ENCODE assay signal across 1 cellular context in the genomic region with DNA sequence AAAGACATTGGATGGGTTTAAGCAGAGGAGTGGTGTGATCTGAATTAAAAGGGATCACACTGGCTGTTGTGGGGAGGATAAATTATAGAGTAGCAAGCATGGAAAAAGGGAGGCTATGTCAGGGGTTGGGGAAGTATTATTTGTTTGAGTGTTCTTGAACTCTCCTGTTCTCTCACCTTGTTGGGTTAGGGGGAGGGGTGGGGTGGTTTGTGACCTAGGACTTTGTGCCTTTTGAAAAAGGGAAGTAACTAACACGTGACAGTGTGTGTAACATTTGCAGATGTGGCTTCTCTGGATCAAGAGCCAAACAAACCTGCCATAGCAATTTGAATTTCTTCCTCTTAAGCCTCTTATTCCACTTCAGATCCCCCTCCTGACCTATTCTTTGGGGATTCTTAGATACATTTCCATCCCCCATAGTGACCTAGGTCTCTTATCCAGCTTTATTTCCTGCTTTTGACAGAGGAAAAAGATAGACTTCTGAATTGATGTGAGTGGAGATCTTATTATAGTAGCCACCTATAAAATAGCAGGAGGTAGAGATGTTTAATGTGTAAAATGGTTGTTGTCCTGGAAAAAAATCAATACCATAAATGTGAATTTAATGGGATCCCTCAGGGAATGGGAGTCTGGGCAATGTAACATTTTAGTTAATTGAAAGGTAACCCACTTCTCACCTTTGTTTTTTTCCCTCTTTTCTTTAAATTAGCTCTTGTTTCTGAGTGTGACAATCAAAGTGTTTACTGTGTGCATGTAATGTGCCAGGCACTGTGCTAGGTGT.
TF ChIP-seq lines count a peak whose summit lies in the region.

No MANE protein-coding gene starts in this region.

TF ChIP-seq in HepG2, 621 proteins besides CTCF, POLR2A, EP300 and RAD21 (continued from another document and continues in another):
- TF ChIP-seq KDM5B (CRISPR knock-in tag; IDR thresholded peaks at IDR 0.05; ENCODE audit: borderline replicate concordance): no peak
- TF ChIP-seq NR2F1 (CRISPR knock-in tag; IDR thresholded peaks at IDR 0.05): peak; percentile 18 to 29; a peak in 1 of 4 replicates
- TF ChIP-seq FOXP1 (IDR thresholded peaks at IDR 0.05): no peak
- peak; percentile 46; the same call in 1 of the 2 replicates for TF ChIP-seq FOXP1 (CRISPR knock-in tag; IDR thresholded peaks at IDR 0.05)
- TF ChIP-seq, protein P1, sequence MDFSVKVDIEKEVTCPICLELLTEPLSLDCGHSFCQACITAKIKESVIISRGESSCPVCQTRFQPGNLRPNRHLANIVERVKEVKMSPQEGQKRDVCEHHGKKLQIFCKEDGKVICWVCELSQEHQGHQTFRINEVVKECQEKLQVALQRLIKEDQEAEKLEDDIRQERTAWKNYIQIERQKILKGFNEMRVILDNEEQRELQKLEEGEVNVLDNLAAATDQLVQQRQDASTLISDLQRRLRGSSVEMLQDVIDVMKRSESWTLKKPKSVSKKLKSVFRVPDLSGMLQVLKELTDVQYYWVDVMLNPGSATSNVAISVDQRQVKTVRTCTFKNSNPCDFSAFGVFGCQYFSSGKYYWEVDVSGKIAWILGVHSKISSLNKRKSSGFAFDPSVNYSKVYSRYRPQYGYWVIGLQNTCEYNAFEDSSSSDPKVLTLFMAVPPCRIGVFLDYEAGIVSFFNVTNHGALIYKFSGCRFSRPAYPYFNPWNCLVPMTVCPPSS (IDR thresholded peaks at IDR 0.05): no peak
- no peak for TF ChIP-seq RFX3 (CRISPR knock-in tag; IDR thresholded peaks at IDR 0.05)
- no peak for TF ChIP-seq MLLT10 (CRISPR knock-in tag; IDR thresholded peaks at IDR 0.05)
- no peak for TF ChIP-seq KLF16 (CRISPR knock-in tag; IDR thresholded peaks at IDR 0.05)
- no peak for TF ChIP-seq ZNF446 (CRISPR knock-in tag; IDR thresholded peaks at IDR 0.05)
- TF ChIP-seq ZNF24 (IDR thresholded peaks at IDR 0.05): no peak
- TF ChIP-seq NFE2 (CRISPR knock-in tag; IDR thresholded peaks at IDR 0.05): no peak
- TF ChIP-seq SIX4 (CRISPR knock-in tag; IDR thresholded peaks at IDR 0.05): no peak
- TF ChIP-seq, protein P2, sequence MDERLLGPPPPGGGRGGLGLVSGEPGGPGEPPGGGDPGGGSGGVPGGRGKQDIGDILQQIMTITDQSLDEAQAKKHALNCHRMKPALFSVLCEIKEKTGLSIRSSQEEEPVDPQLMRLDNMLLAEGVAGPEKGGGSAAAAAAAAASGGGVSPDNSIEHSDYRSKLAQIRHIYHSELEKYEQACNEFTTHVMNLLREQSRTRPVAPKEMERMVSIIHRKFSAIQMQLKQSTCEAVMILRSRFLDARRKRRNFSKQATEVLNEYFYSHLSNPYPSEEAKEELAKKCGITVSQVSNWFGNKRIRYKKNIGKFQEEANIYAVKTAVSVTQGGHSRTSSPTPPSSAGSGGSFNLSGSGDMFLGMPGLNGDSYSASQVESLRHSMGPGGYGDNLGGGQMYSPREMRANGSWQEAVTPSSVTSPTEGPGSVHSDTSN (CRISPR knock-in tag; IDR thresholded peaks at IDR 0.05): no peak
- no peak for TF ChIP-seq AGO1 (IDR thresholded peaks at IDR 0.05; ENCODE audit: low read depth, low read length, poor library complexity, severe bottlenecking)
- no peak for TF ChIP-seq U2AF1 (optimal IDR thresholded peaks at IDR 0.05; ENCODE audit: low read depth, low read length)
- no peak for TF ChIP-seq ZNF629 (CRISPR knock-in tag; conservative IDR thresholded peaks at IDR 0.05)
- TF ChIP-seq, protein P3, sequence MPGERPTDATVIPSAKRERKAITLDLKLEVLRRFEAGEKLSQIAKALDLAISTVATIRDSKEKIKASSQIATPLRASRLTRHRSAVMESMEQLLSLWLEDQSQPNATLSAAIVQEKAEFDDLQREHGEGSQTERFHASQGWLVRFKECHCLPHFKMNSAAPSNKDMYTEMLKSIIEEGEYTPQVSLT (CRISPR knock-in tag; IDR thresholded peaks at IDR 0.05; ENCODE audit: borderline replicate concordance, low read depth): no peak
- TF ChIP-seq ZNF562 (CRISPR knock-in tag; IDR thresholded peaks at IDR 0.05; ENCODE audit: borderline replicate concordance): no peak
- TF ChIP-seq ZNF616 (CRISPR knock-in tag; IDR thresholded peaks at IDR 0.05; ENCODE audit: low read depth): no peak
- no peak for TF ChIP-seq ATF7-NPFF (CRISPR knock-in tag; IDR thresholded peaks at IDR 0.05; ENCODE audit: low read depth)
- no peak for TF ChIP-seq ZNF598 (CRISPR knock-in tag; IDR thresholded peaks at IDR 0.05; ENCODE audit: borderline replicate concordance)
- TF ChIP-seq, protein P4, sequence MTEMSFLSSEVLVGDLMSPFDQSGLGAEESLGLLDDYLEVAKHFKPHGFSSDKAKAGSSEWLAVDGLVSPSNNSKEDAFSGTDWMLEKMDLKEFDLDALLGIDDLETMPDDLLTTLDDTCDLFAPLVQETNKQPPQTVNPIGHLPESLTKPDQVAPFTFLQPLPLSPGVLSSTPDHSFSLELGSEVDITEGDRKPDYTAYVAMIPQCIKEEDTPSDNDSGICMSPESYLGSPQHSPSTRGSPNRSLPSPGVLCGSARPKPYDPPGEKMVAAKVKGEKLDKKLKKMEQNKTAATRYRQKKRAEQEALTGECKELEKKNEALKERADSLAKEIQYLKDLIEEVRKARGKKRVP (CRISPR knock-in tag; IDR thresholded peaks at IDR 0.05): no peak
- 0 out of 2 replicates have a peak, but pooled peaks have one; percentile 18 for TF ChIP-seq BCL6 (CRISPR knock-in tag; IDR thresholded peaks at IDR 0.05)
- TF ChIP-seq BHLHE40 (IDR thresholded peaks at IDR 0.05; ENCODE audit: low read length): peak; percentile 83
- no peak for TF ChIP-seq ZSCAN9 (CRISPR knock-in tag; IDR thresholded peaks at IDR 0.05; ENCODE audit: borderline replicate concordance)
- TF ChIP-seq, protein P5, sequence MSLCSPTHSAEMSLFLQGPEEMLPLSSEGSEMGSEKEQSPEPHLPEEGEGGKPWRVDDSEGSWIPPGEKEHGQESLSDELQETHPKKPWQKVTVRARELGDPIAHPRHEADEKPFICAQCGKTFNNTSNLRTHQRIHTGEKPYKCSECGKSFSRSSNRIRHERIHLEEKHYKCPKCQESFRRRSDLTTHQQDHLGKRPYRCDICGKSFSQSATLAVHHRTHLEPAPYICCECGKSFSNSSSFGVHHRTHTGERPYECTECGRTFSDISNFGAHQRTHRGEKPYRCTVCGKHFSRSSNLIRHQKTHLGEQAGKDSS (CRISPR knock-in tag; IDR thresholded peaks at IDR 0.05; ENCODE audit: borderline replicate concordance, low read depth): no peak
- peak; percentile 78 for TF ChIP-seq HNF4G (IDR thresholded peaks at IDR 0.05; ENCODE audit: borderline replicate concordance, low read depth, low read length)
- TF ChIP-seq HNF4G (CRISPR knock-in tag; IDR thresholded peaks at IDR 0.05; ENCODE audit: borderline replicate concordance, low read depth): no peak
- TF ChIP-seq ZMYM3 (CRISPR knock-in tag; IDR thresholded peaks at IDR 0.05): no peak
- TF ChIP-seq, protein P6, sequence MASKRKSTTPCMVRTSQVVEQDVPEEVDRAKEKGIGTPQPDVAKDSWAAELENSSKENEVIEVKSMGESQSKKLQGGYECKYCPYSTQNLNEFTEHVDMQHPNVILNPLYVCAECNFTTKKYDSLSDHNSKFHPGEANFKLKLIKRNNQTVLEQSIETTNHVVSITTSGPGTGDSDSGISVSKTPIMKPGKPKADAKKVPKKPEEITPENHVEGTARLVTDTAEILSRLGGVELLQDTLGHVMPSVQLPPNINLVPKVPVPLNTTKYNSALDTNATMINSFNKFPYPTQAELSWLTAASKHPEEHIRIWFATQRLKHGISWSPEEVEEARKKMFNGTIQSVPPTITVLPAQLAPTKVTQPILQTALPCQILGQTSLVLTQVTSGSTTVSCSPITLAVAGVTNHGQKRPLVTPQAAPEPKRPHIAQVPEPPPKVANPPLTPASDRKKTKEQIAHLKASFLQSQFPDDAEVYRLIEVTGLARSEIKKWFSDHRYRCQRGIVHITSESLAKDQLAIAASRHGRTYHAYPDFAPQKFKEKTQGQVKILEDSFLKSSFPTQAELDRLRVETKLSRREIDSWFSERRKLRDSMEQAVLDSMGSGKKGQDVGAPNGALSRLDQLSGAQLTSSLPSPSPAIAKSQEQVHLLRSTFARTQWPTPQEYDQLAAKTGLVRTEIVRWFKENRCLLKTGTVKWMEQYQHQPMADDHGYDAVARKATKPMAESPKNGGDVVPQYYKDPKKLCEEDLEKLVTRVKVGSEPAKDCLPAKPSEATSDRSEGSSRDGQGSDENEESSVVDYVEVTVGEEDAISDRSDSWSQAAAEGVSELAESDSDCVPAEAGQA (IDR thresholded peaks at IDR 0.05; ENCODE audit: low read depth): no peak
- TF ChIP-seq, protein P6 (CRISPR knock-in tag; IDR thresholded peaks at IDR 0.05; ENCODE audit: borderline replicate concordance): no peak
- no peak for TF ChIP-seq NFE2L2 (IDR thresholded peaks at IDR 0.05; ENCODE audit: low read length)
- TF ChIP-seq ZNF660 (CRISPR knock-in tag; IDR thresholded peaks at IDR 0.05; ENCODE audit: borderline replicate concordance, low read depth): no peak
- no peak for TF ChIP-seq ZKSCAN1 (IDR thresholded peaks at IDR 0.05; ENCODE audit: low read length)
- TF ChIP-seq ZNF138 (CRISPR knock-in tag; IDR thresholded peaks at IDR 0.05; ENCODE audit: low read depth): no peak
- TF ChIP-seq IKZF1 (IDR thresholded peaks at IDR 0.05): no peak
- TF ChIP-seq SNAI1 (CRISPR knock-in tag; IDR thresholded peaks at IDR 0.05; ENCODE audit: borderline replicate concordance): no peak
- TF ChIP-seq CREM (IDR thresholded peaks at IDR 0.05): peak; percentile 45; the same call in 1 of the 2 replicates
- no peak for TF ChIP-seq CREM (CRISPR knock-in tag; IDR thresholded peaks at IDR 0.05)
- TF ChIP-seq PTBP1 (IDR thresholded peaks at IDR 0.05; ENCODE audit: low read depth, low read length, poor library complexity, severe bottlenecking): no peak
- no peak for TF ChIP-seq ZNF768 (CRISPR knock-in tag; IDR thresholded peaks at IDR 0.05)
- no peak for TF ChIP-seq PRMT3 (CRISPR knock-in tag; IDR thresholded peaks at IDR 0.05; ENCODE audit: borderline replicate concordance, low read depth)
- TF ChIP-seq MTA1 (CRISPR knock-in tag; IDR thresholded peaks at IDR 0.05; ENCODE audit: borderline replicate concordance): no peak
- TF ChIP-seq TSC22D2 (CRISPR knock-in tag; IDR thresholded peaks at IDR 0.05; ENCODE audit: borderline replicate concordance): no peak
- no peak for TF ChIP-seq NAIF1 (CRISPR knock-in tag; IDR thresholded peaks at IDR 0.05; ENCODE audit: borderline replicate concordance)
- no peak for TF ChIP-seq FOXJ3 (CRISPR knock-in tag; IDR thresholded peaks at IDR 0.05; ENCODE audit: borderline replicate concordance)
- TF ChIP-seq, protein P7, sequence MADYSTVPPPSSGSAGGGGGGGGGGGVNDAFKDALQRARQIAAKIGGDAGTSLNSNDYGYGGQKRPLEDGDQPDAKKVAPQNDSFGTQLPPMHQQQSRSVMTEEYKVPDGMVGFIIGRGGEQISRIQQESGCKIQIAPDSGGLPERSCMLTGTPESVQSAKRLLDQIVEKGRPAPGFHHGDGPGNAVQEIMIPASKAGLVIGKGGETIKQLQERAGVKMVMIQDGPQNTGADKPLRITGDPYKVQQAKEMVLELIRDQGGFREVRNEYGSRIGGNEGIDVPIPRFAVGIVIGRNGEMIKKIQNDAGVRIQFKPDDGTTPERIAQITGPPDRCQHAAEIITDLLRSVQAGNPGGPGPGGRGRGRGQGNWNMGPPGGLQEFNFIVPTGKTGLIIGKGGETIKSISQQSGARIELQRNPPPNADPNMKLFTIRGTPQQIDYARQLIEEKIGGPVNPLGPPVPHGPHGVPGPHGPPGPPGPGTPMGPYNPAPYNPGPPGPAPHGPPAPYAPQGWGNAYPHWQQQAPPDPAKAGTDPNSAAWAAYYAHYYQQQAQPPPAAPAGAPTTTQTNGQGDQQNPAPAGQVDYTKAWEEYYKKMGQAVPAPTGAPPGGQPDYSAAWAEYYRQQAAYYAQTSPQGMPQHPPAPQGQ (CRISPR knock-in tag; IDR thresholded peaks at IDR 0.05; ENCODE audit: borderline replicate concordance): no peak
- TF ChIP-seq, protein P8, sequence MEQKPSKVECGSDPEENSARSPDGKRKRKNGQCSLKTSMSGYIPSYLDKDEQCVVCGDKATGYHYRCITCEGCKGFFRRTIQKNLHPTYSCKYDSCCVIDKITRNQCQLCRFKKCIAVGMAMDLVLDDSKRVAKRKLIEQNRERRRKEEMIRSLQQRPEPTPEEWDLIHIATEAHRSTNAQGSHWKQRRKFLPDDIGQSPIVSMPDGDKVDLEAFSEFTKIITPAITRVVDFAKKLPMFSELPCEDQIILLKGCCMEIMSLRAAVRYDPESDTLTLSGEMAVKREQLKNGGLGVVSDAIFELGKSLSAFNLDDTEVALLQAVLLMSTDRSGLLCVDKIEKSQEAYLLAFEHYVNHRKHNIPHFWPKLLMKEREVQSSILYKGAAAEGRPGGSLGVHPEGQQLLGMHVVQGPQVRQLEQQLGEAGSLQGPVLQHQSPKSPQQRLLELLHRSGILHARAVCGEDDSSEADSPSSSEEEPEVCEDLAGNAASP (CRISPR knock-in tag; IDR thresholded peaks at IDR 0.05; ENCODE audit: borderline replicate concordance): no peak
- TF ChIP-seq, protein P9, sequence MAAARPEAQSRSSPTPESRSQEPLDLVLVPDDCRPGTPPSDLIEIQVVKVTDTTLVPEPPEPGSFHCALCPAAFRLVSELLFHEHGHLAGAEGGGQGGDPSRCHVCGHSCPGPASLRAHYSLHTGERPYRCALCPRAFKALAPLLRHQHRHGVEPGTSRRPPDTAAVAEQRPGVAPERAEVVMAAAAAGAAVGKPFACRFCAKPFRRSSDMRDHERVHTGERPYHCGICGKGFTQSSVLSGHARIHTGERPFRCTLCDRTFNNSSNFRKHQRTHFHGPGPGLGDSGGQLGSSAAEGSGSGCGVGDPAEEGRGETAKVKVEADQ (CRISPR knock-in tag; IDR thresholded peaks at IDR 0.05; ENCODE audit: borderline replicate concordance): no peak
- TF ChIP-seq ZNF33B (CRISPR knock-in tag; IDR thresholded peaks at IDR 0.05): no peak
- TF ChIP-seq FOSL2 (CRISPR knock-in tag; IDR thresholded peaks at IDR 0.05): no peak
- TF ChIP-seq RBFOX2 (IDR thresholded peaks at IDR 0.05; ENCODE audit: low read depth, low read length): 0 out of 2 replicates have a peak, but pooled peaks have one; percentile 18
- no peak for TF ChIP-seq NFE2L1 (CRISPR knock-in tag; IDR thresholded peaks at IDR 0.05; ENCODE audit: borderline replicate concordance)
- no peak for TF ChIP-seq CBX5 (CRISPR knock-in tag; IDR thresholded peaks at IDR 0.05; ENCODE audit: borderline replicate concordance)
